Comparison of ENCODE assay signal across 18 cellular contexts in genomic region chr2:202387608-202388342, GRCh38. TPM values are rescaled to one million over a fixed set of nuclear protein-coding genes. Genes with fewer than 3 reads are reported as not detected.
A peak's percentile ranks its signal among the peaks of the same experiment; 100 is the strongest.
DNase-seq lines count a peak whose midpoint lies in the region; ATAC-seq and TF ChIP-seq lines count a peak whose summit lies in the region.
"Had no signal": no experiment of that assay in that cellular context is flagged by ENCODE, and none has a peak within 500 bp of the region (broad histone marks: within the 10 kb centered on the region; RNA-seq: fewer than 3 reads in every experiment).

No MANE protein-coding gene starts in this region.

- H3K27ac Mint-ChIP-seq in activated naive CD8-positive, alpha-beta T cell: peak overlapping the region; percentile 52
- H3K27ac Mint-ChIP-seq: activated T-helper 1 cell treated with anti-CD3 and anti-CD28 coated beads, Interleukin-12 subunit alpha, Interleukin-12 subunit beta, Interleukin-2, Interleukin-4 antibody, amounts not matched to agents 30 ng/mL and 10 ng/mL and 1 ng/mL, durations not matched to agents 14 hours and 24 hours and 36 hours; T-cell had no signal

- peaks cover 11% of the 10 kb centered on the region; the same call in 1 of the 2 replicates for H3K4me1 ChIP-seq in HEK293 (ENCODE audit: control insufficient read depth, insufficient read depth, low read length)

- H3K9me3 Mint-ChIP-seq in activated naive CD8-positive, alpha-beta T cell (ENCODE audit: low read depth): no peaks in the 10 kb centered on the region
- H3K9me3 Mint-ChIP-seq: activated T-helper 1 cell treated with anti-CD3 and anti-CD28 coated beads, Interleukin-12 subunit alpha, Interleukin-12 subunit beta, Interleukin-2, Interleukin-4 antibody, amounts not matched to agents 30 ng/mL and 10 ng/mL and 1 ng/mL, durations not matched to agents 14 hours and 24 hours and 36 hours; neural crest cell; T-cell had no signal

- H3K36me3 ChIP-seq in HEK293 (ENCODE audit: control insufficient read depth in 2 of 2, insufficient read depth in 1 of 2, low read length in 2 of 2): no peaks in the 10 kb centered on the region; a peak in 1 of 3 replicates
- H3K36me3 ChIP-seq: MG63 had no signal

- CTCF ChIA-PET in HEK293 (lab: Yijun Ruan, JAX): interaction anchor here (0.9 kb wide), 1 partner anchor 436 kb away, joined by 3 read pairs; no protein-coding TSS in a partner anchor

- DNase-seq in NCI-H82 (lab: John Stamatoyannopoulos, UW) (peak; percentile 67), NCI-H82 treated with DMSO at 0.1 percent for 48 hours (lab: John Stamatoyannopoulos, UW; ENCODE audit: unreplicated experiment) (no peak), left ventricle myocardium superior (no peak), NCI-H1930 (lab: John Stamatoyannopoulos, UW) (no peak)
- no peak for DNase-seq in activated CD4-positive, CD25-positive, alpha-beta regulatory T cell (lab: John Stamatoyannopoulos, UW)
- DNase-seq: amniotic stem cell, cerebellar nuclear complex, H7, MG63, NCI-H187 treated with DMSO at 0.1 percent for 48 hours, NCI-H526, T-cell had no signal

- H3K4me3 ChIP-seq in HEK293 (ENCODE audit: low read depth, low read length): no peak overlapping the region
- H3K4me3 ChIP-seq: MG63 had no signal

- no peak overlapping the region; the same call in 1 of the 2 replicates for H3K27ac ChIP-seq in HEK293 (ENCODE audit: extremely low read depth, low read depth, low read length)
- H3K27ac ChIP-seq: 22Rv1 had no signal

- H3K9me3 ChIP-seq in HEK293 (ENCODE audit: control insufficient read depth, insufficient read depth, low read depth, low read length): no peaks in the 10 kb centered on the region
- H3K9me3 ChIP-seq: MG63 had no signal

- no peak overlapping the region for H3K4me3 Mint-ChIP-seq in activated naive CD8-positive, alpha-beta T cell
- H3K4me3 Mint-ChIP-seq: activated T-helper 1 cell treated with anti-CD3 and anti-CD28 coated beads, Interleukin-12 subunit alpha, Interleukin-12 subunit beta, Interleukin-2, Interleukin-4 antibody, amounts not matched to agents 30 ng/mL and 10 ng/mL and 1 ng/mL, durations not matched to agents 14 hours and 24 hours and 36 hours; neural crest cell; T-cell had no signal

- H3K27me3 Mint-ChIP-seq in activated naive CD8-positive, alpha-beta T cell: no peaks in the 10 kb centered on the region
- H3K27me3 Mint-ChIP-seq: T-cell had no signal

- POLR2A ChIA-PET in HEK293 (lab: Yijun Ruan, JAX): no interaction called here

- TF ChIP-seq CTCF in HEK293 (tag by site-specific recombination; IDR thresholded peaks at IDR 0.05): no peak

- H3K36me3 Mint-ChIP-seq in activated naive CD8-positive, alpha-beta T cell: no peaks in the 10 kb centered on the region

- peaks cover 21% of the 10 kb centered on the region for H3K4me1 Mint-ChIP-seq in activated naive CD8-positive, alpha-beta T cell (ENCODE audit: low read depth)

- peak; percentile 76 for ATAC-seq in left ventricle myocardium superior
- ATAC-seq in GM18861 (IDR thresholded peaks at IDR 0.05; ENCODE audit: unreplicated experiment): no peak
- ATAC-seq: T-cell had no signal

- intact Hi-C loops in left ventricle myocardium superior (cut with micrococcal nuclease): no loop called here

TF ChIP-seq in HEK293, 187 proteins besides CTCF, POLR2A, EP300 and RAD21 (continues in another document):
- TF ChIP-seq, protein P1, sequence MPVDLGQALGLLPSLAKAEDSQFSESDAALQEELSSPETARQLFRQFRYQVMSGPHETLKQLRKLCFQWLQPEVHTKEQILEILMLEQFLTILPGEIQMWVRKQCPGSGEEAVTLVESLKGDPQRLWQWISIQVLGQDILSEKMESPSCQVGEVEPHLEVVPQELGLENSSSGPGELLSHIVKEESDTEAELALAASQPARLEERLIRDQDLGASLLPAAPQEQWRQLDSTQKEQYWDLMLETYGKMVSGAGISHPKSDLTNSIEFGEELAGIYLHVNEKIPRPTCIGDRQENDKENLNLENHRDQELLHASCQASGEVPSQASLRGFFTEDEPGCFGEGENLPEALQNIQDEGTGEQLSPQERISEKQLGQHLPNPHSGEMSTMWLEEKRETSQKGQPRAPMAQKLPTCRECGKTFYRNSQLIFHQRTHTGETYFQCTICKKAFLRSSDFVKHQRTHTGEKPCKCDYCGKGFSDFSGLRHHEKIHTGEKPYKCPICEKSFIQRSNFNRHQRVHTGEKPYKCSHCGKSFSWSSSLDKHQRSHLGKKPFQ (tag by site-specific recombination; IDR thresholded peaks at IDR 0.05): 0 out of 2 replicates have a peak, but pooled peaks have one; percentile 60
- no peak for TF ChIP-seq ZNF626 (tag by site-specific recombination; IDR thresholded peaks at IDR 0.05)
- no peak for TF ChIP-seq PRDM1 (tag by site-specific recombination; IDR thresholded peaks at IDR 0.05)
- TF ChIP-seq ZNF549 (tag by site-specific recombination; IDR thresholded peaks at IDR 0.05): no peak
- TF ChIP-seq FEZF1 (tag by site-specific recombination; IDR thresholded peaks at IDR 0.05): peak; percentile 63
- TF ChIP-seq ZNF623 (tag by site-specific recombination; IDR thresholded peaks at IDR 0.05): no peak
- no peak for TF ChIP-seq ZNF596 (tag by site-specific recombination; IDR thresholded peaks at IDR 0.05)
- no peak for TF ChIP-seq ZNF114 (tag by site-specific recombination; IDR thresholded peaks at IDR 0.05)
- TF ChIP-seq ZNF548 (tag by site-specific recombination; IDR thresholded peaks at IDR 0.05): no peak
- TF ChIP-seq ZNF366 (tag by site-specific recombination; conservative IDR thresholded peaks at IDR 0.05): no peak
- no peak for TF ChIP-seq ZNF16 (tag by site-specific recombination; IDR thresholded peaks at IDR 0.05; ENCODE audit: low read depth)
- no peak for TF ChIP-seq ZNF324 (tag by site-specific recombination; IDR thresholded peaks at IDR 0.05)
- TF ChIP-seq ZNF692 (tag by site-specific recombination; IDR thresholded peaks at IDR 0.05): 0 out of 2 replicates have a peak, but pooled peaks have one; percentile 15
- TF ChIP-seq ZNF629 (tag by site-specific recombination; IDR thresholded peaks at IDR 0.05): no peak
- TF ChIP-seq, protein P2, sequence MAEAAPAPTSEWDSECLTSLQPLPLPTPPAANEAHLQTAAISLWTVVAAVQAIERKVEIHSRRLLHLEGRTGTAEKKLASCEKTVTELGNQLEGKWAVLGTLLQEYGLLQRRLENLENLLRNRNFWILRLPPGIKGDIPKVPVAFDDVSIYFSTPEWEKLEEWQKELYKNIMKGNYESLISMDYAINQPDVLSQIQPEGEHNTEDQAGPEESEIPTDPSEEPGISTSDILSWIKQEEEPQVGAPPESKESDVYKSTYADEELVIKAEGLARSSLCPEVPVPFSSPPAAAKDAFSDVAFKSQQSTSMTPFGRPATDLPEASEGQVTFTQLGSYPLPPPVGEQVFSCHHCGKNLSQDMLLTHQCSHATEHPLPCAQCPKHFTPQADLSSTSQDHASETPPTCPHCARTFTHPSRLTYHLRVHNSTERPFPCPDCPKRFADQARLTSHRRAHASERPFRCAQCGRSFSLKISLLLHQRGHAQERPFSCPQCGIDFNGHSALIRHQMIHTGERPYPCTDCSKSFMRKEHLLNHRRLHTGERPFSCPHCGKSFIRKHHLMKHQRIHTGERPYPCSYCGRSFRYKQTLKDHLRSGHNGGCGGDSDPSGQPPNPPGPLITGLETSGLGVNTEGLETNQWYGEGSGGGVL (tag by site-specific recombination; IDR thresholded peaks at IDR 0.05): no peak
- no peak for TF ChIP-seq ZBTB48 (tag by site-specific recombination; IDR thresholded peaks at IDR 0.05)
- TF ChIP-seq, protein P3, sequence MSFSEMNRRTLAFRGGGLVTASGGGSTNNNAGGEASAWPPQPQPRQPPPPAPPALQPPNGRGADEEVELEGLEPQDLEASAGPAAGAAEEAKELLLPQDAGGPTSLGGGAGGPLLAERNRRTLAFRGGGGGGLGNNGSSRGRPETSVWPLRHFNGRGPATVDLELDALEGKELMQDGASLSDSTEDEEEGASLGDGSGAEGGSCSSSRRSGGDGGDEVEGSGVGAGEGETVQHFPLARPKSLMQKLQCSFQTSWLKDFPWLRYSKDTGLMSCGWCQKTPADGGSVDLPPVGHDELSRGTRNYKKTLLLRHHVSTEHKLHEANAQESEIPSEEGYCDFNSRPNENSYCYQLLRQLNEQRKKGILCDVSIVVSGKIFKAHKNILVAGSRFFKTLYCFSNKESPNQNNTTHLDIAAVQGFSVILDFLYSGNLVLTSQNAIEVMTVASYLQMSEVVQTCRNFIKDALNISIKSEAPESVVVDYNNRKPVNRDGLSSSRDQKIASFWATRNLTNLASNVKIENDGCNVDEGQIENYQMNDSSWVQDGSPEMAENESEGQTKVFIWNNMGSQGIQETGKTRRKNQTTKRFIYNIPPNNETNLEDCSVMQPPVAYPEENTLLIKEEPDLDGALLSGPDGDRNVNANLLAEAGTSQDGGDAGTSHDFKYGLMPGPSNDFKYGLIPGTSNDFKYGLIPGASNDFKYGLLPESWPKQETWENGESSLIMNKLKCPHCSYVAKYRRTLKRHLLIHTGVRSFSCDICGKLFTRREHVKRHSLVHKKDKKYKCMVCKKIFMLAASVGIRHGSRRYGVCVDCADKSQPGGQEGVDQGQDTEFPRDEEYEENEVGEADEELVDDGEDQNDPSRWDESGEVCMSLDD (tag by site-specific recombination; IDR thresholded peaks at IDR 0.05): no peak
- TF ChIP-seq ZNF138 (tag by site-specific recombination; IDR thresholded peaks at IDR 0.05; ENCODE audit: borderline replicate concordance): no peak
- no peak for TF ChIP-seq HOXD13 (CRISPR knock-in tag; IDR thresholded peaks at IDR 0.05; ENCODE audit: borderline replicate concordance)
- TF ChIP-seq ZNF660 (tag by site-specific recombination; IDR thresholded peaks at IDR 0.05): no peak

RNA-seq across cellular contexts. Expression of gene BMPR2, which starts 11.6 kb away (rescaled TPM):
- 50.0 TPM for total RNA-seq in left ventricle myocardium superior
